In the genomic region with DNA sequence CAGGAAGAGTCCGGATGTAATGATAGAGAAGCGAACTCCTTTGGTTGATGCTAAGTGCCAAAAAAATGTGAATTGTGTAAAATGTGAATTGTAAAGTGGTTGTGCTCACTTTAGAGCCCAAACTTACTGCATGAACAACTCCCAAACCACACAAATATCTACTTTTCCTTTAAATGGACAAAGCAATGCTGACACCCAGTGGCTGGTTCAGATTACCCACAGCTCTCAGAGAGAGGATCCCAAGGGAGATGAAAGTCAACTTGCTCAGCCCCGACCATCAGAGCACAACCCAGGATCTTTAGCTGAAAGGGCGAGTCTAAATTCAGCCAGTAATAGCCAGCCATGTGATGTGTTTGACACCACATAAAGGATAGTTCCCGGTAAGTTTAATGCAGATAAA, we compare ENCODE assay signal across 8 cellular contexts.
DNase-seq lines count a peak whose midpoint lies in the region; FAIRE-seq and TF ChIP-seq lines count a peak whose summit lies in the region.

No MANE protein-coding gene starts in this region.

- H3K4me1 ChIP-seq in A673 (ENCODE audit: insufficient read depth, low read length, poor library complexity, severe bottlenecking) (no peaks in the 10 kb centered on the region), GM23248 (ENCODE audit: insufficient read depth) (no peaks in the 10 kb centered on the region), OCI-LY3 (ENCODE audit: low read length) (no peaks in the 10 kb centered on the region), hepatocyte (ENCODE audit: insufficient read depth) (no peaks in the 10 kb centered on the region)

- BruUV-seq in A673 (replicated peaks; lab: Mats Ljungman, UMichigan) = no TSS peak

- H2AFZ ChIP-seq in GM23248 = no peak overlapping the region
- H2AFZ ChIP-seq in OCI-LY3 (ENCODE audit: low read depth, low read length) = no peak overlapping the region
- no peak overlapping the region for H2AFZ ChIP-seq in hepatocyte

- H3K9me3 ChIP-seq in A673 (ENCODE audit: low read depth, low read length, poor library complexity, severe bottlenecking) (no peaks in the 10 kb centered on the region), GM23248 (ENCODE audit: low read depth) (no peaks in the 10 kb centered on the region), OCI-LY3 (ENCODE audit: insufficient read depth, low read length) (no peaks in the 10 kb centered on the region), hepatocyte (ENCODE audit: low read depth) (no peaks in the 10 kb centered on the region)

- no peak for FAIRE-seq in GM12892 (lab: Jason Lieb, UNC)

- WGBS in GM23248 (ENCODE audit: low coverage in 1 of 2, low lambda C conversion rate in 2 of 2, missing lambda C conversion rate in 2 of 2), 2 experiments = 27 to 32% methylated on average over 5 of the region's 5 CpGs
- 60% methylated on average over 5 of the region's 5 CpGs for WGBS in hepatocyte (ENCODE audit: low lambda C conversion rate, missing lambda C conversion rate)

- POLR2A ChIA-PET in A673 (lab: Charles Lee; ENCODE audit: low non-redundant PET) = no interaction called here

- H3K79me2 ChIP-seq in GM23248 (ENCODE audit: insufficient read depth) = no peaks in the 10 kb centered on the region
- H3K79me2 ChIP-seq in OCI-LY3 (ENCODE audit: low read length) = no peaks in the 10 kb centered on the region
- H3K79me2 ChIP-seq in hepatocyte = no peaks in the 10 kb centered on the region

- H3K27me3 ChIP-seq in A673 (replicated peaks; ENCODE audit: insufficient read depth, low read depth, low read length, poor library complexity) (peaks cover 4% of the 10 kb centered on the region), GM23248 (replicated peaks; ENCODE audit: insufficient read depth) (no peaks in the 10 kb centered on the region), OCI-LY3 (ENCODE audit: low read depth, low read length) (no peaks in the 10 kb centered on the region), hepatocyte (no peaks in the 10 kb centered on the region)

- H3K9me2 ChIP-seq in GM23248 (ENCODE audit: insufficient read depth) (no peaks in the 10 kb centered on the region), hepatocyte (replicated peaks; ENCODE audit: insufficient read depth) (no peaks in the 10 kb centered on the region)

- DNase-seq in A673 (ENCODE audit: low spot score) = peak; percentile 50
- DNase-seq in GM23248 = peak; percentile 4
- DNase-seq in hepatocyte (ENCODE audit: low spot score) = peak; percentile 51
- DNase-seq in germinal center (ENCODE audit: low spot score) = no peak
- DNase-seq in GM12892 (ENCODE audit: insufficient read length) = no peak
- no peak for DNase-seq in foreskin fibroblast
- no peak for DNase-seq in activated CD8-positive, alpha-beta memory T cell treated with anti-CD3 and anti-CD28 coated beads for 24 hours

- H3K4me3 ChIP-seq in A673 (ENCODE audit: low read depth, low read length, poor library complexity, severe bottlenecking) (no peak overlapping the region), GM23248 (no peak overlapping the region), OCI-LY3 (ENCODE audit: low read length) (no peak overlapping the region), hepatocyte (no peak overlapping the region), foreskin fibroblast (ENCODE audit: low read depth in 1 of 2, low read length in 2 of 2) (no peak overlapping the region)

- intact Hi-C loops in A673 (cut with micrococcal nuclease; ENCODE audit: unreplicated experiment) = no loop called here

- H3K27ac ChIP-seq in A673 (ENCODE audit: low read depth, low read length, poor library complexity, severe bottlenecking) (no peak overlapping the region), GM23248 (no peak overlapping the region), OCI-LY3 (ENCODE audit: low read length) (no peak overlapping the region), hepatocyte (no peak overlapping the region)

- H3K36me3 ChIP-seq in A673 (ENCODE audit: insufficient read depth, low read length, poor library complexity, severe bottlenecking) (no peaks in the 10 kb centered on the region), GM23248 (ENCODE audit: low read depth) (no peaks in the 10 kb centered on the region), OCI-LY3 (replicated peaks; ENCODE audit: low read depth, low read length) (no peaks in the 10 kb centered on the region), hepatocyte (replicated peaks; ENCODE audit: insufficient read depth, low read depth) (no peaks in the 10 kb centered on the region)

- H4K20me1 ChIP-seq in GM23248 (ENCODE audit: insufficient read depth) = no peaks in the 10 kb centered on the region
- no peaks in the 10 kb centered on the region for H4K20me1 ChIP-seq in OCI-LY3 (ENCODE audit: insufficient read depth, low read length)
- no peaks in the 10 kb centered on the region for H4K20me1 ChIP-seq in hepatocyte (ENCODE audit: insufficient read depth, poor library complexity, severe bottlenecking)

- H3K9ac ChIP-seq in GM23248 (no peak overlapping the region), OCI-LY3 (ENCODE audit: low read length) (no peak overlapping the region)

- peak; percentile 38 for TF ChIP-seq CTCF in A673 (conservative IDR thresholded peaks at IDR 0.05; ENCODE audit: low read depth, low read length)
- peak; percentile 40 for TF ChIP-seq CTCF in OCI-LY3 (IDR thresholded peaks at IDR 0.05; ENCODE audit: low read depth, low read length)
- TF ChIP-seq CTCF in hepatocyte (IDR thresholded peaks at IDR 0.05; ENCODE audit: poor library complexity) = peak; percentile 62
- no peak for TF ChIP-seq CTCF in foreskin fibroblast (IDR thresholded peaks at IDR 0.05; ENCODE audit: low read depth, low read length)

- CTCF ChIA-PET in A673 (lab: Charles Lee) = no interaction called here

- H3K4me2 ChIP-seq in GM23248 (ENCODE audit: unreplicated experiment) (no peak overlapping the region), OCI-LY3 (ENCODE audit: low read length) (no peak overlapping the region), hepatocyte (no peak overlapping the region)

- in situ Hi-C loops in GM23248 (cut with MboI) = no loop called here

- no peak for TF ChIP-seq POLR2A in GM12892 (IDR thresholded peaks at IDR 0.05; ENCODE audit: low read depth, low read length)

- no peaks in the 10 kb centered on the region for H3F3A ChIP-seq in GM23248 (ENCODE audit: insufficient read depth)

Comparison
In these comparisons a context has a peak if more than half of its experiments do, and no peak if none do; other contexts are left out.
1. DNase-seq: peak in A673 (single experiment), GM23248 (single experiment) and hepatocyte (single experiment); none in germinal center (single experiment), GM12892 (single experiment), foreskin fibroblast (0 of 2) and activated CD8-positive, alpha-beta memory T cell treated with anti-CD3 and anti-CD28 coated beads for 24 hours (single experiment).